In genomic region chr12:65739606-65740005, GRCh38 we compare ENCODE assay signal across 21 cellular contexts.
"Had no signal": no experiment of that assay in that cellular context is flagged by ENCODE, and none has a peak within 500 bp of the region (broad histone marks: within the 10 kb centered on the region; RNA-seq: fewer than 3 reads in every experiment).

No MANE protein-coding gene starts in this region.

- H3K4me1 ChIP-seq: colonic mucosa, uterus had no signal

- H3K9me3 Mint-ChIP-seq: endodermal cell had no signal

- H3K4me3 ChIP-seq: colonic mucosa, lung, right atrium auricular region, stomach, thoracic aorta, upper lobe of left lung, uterus had no signal

- DNase-seq: colonic mucosa; dermis blood vessel endothelial cell; endodermal cell; erythroblast; foreskin keratinocyte; kidney; left colon; left ventricle myocardium superior; mesenchymal stem cell; naive thymus-derived CD8-positive, alpha-beta T cell; posterior cingulate gyrus; small intestine; stimulated activated CD4-positive, alpha-beta T cell treated with anti-CD3 and anti-CD28 coated beads, Interleukin-12 subunit alpha, Interleukin-12 subunit beta, amount 100 ng/mL, for 4 hours; stimulated activated naive CD4-positive, alpha-beta T cell; stomach; substantia nigra; upper lobe of left lung; uterus had no signal

- H3K27ac ChIP-seq: colonic mucosa, foreskin keratinocyte, right atrium auricular region, stomach, thoracic aorta, upper lobe of left lung, uterus had no signal

- H3K9me3 ChIP-seq: colonic mucosa, right atrium auricular region, stomach, thoracic aorta, upper lobe of left lung, uterus had no signal

- H3K36me3 Mint-ChIP-seq: naive thymus-derived CD8-positive, alpha-beta T cell had no signal

- ATAC-seq: foreskin keratinocyte; left colon; left ventricle myocardium superior; naive thymus-derived CD8-positive, alpha-beta T cell had no signal

- H3K27me3 ChIP-seq: foreskin keratinocyte, uterus had no signal

- H3K36me3 ChIP-seq: colonic mucosa, right atrium auricular region, stomach, thoracic aorta, upper lobe of left lung, uterus had no signal
